Comparison of ENCODE assay signal across 24 cellular contexts in the genomic region with DNA sequence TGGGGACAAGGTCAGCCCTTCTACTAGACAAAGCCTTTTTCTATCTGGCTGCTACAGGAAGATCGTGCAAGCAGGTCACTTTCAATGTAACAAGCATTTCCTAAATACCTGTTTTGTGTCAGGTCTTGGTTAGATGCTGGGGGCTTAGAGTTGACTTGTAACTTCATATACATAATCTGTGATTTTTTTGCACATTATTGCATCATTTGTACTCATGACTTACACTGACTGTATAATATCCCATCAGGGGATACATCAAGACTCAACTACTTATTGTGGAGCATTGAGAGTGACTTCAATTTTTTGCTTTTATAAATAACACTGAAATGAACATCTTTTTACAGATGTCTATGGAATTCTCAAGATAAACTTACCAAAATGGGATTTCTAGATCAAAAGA.
DNase-seq lines count a peak whose midpoint lies in the region; ATAC-seq and TF ChIP-seq lines count a peak whose summit lies in the region.
"Had no signal": no experiment of that assay in that cellular context is flagged by ENCODE, and none has a peak within 500 bp of the region (broad histone marks: within the 10 kb centered on the region; RNA-seq: fewer than 3 reads in every experiment).

No MANE protein-coding gene starts in this region.

- no peaks in the 10 kb centered on the region for H3K27me3 ChIP-seq in right cardiac atrium (ENCODE audit: control insufficient read depth, insufficient read depth)
- H3K27me3 ChIP-seq in skeletal muscle tissue (ENCODE audit: control insufficient read depth in 3 of 3, insufficient read depth in 3 of 3, low read length in 3 of 3), result no peaks in the 10 kb centered on the region
- no peaks in the 10 kb centered on the region for H3K27me3 ChIP-seq in left lung

- 95% methylated on average over 1 of the region's 1 CpG for WGBS in right cardiac atrium

- H3K4me1 ChIP-seq in right cardiac atrium (ENCODE audit: control insufficient read depth, insufficient read depth, low read length) (peaks cover 26% of the 10 kb centered on the region), skeletal muscle tissue (ENCODE audit: control insufficient read depth in 3 of 3, insufficient read depth in 3 of 3, low read length in 3 of 3) (peaks cover 42 to 76% (median 71%) of the 10 kb centered on the region in 3 donors), left lung (peaks cover 8 to 54% of the 10 kb centered on the region in 2 donors)
- H3K4me1 ChIP-seq: HAP-1 had no signal

- ATAC-seq in right cardiac atrium (no peak), Right ventricle myocardium superior (ENCODE audit: poor library complexity) (no peak), left lung (no peak)
- ATAC-seq: CD8-positive, alpha-beta T cell had no signal

- H3K4me3 ChIP-seq in right cardiac atrium (ENCODE audit: low read length) (no peak overlapping the region), skeletal muscle tissue (ENCODE audit: low read length in 3 of 3) (no peak overlapping the region), left lung (no peak overlapping the region)
- H3K4me3 ChIP-seq: HAP-1 had no signal

- H3K27ac ChIP-seq in right cardiac atrium (ENCODE audit: low read length), result peak overlapping the region; percentile 71
- peak overlapping the region; percentile 7 for H3K27ac ChIP-seq in epithelial cell of prostate
- peak overlapping the region; percentile 78 for H3K27ac ChIP-seq in skeletal muscle tissue (ENCODE audit: low read depth, low read length)
- H3K27ac ChIP-seq in left lung, result no peak overlapping the region
- H3K27ac ChIP-seq: C4-2B, KMS-11 had no signal

- intact Hi-C loops in right cardiac atrium (cut with DNase I) (no loop called here), Right ventricle myocardium superior (cut with DNase I) (loop anchor here (10.0 kb wide), 1 partner anchor 73 kb away; no protein-coding TSS in a partner anchor), left lung (cut with DNase I) (no loop called here)

- DNase-seq in right cardiac atrium (no peak), Right ventricle myocardium superior (no peak), OCI-M1 (lab: John Stamatoyannopoulos, UW) (peak; percentile 26), epithelial cell of prostate (ENCODE audit: low read depth, low spot score) (no peak), left lung (no peak)
- no peak for DNase-seq in activated CD4-positive, alpha-beta T cell treated with anti-CD3 and anti-CD28 coated beads, Interleukin-2, amount 50 U/mL, for 1 hour
- DNase-seq: Caco-2; CD8-positive, alpha-beta T cell; GDM1; GOT3; HFFc6; NCI-H1048; NCI-H1417; NCI-H1694 treated with DMSO at 0.1 percent for 48 hours; NCI-H2081; NCI-H2227 treated with DMSO at 0.1 percent for 48 hours; NCI-H526 treated with DMSO at 0.1 percent for 48 hours; RPMI8226; SHP77 treated with DMSO at 0.1 percent for 48 hours; SK-N-SH had no signal

- H3K9ac ChIP-seq in skeletal muscle tissue (ENCODE audit: low read depth in 1 of 3, low read length in 3 of 3), result no peak overlapping the region
- H3K9ac ChIP-seq: KMS-11, SK-N-SH had no signal

- peaks cover 2 to 4% (median 3%) of the 10 kb centered on the region in 3 donors for H3K36me3 ChIP-seq in skeletal muscle tissue (ENCODE audit: control insufficient read depth in 3 of 3, insufficient read depth in 3 of 3, low read length in 3 of 3)
- peaks cover 0 to 8% of the 10 kb centered on the region in 2 donors for H3K36me3 ChIP-seq in left lung
- H3K36me3 ChIP-seq: HAP-1 had no signal

- H3K9me3 ChIP-seq in right cardiac atrium (ENCODE audit: control insufficient read depth, low read length) (no peaks in the 10 kb centered on the region), skeletal muscle tissue (ENCODE audit: control insufficient read depth in 3 of 3, low read length in 3 of 3) (no peaks in the 10 kb centered on the region), left lung (no peaks in the 10 kb centered on the region)
- H3K9me3 ChIP-seq: Caco-2, HAP-1, SK-N-SH had no signal

- TF ChIP-seq CTCF in left lung (IDR thresholded peaks at IDR 0.05), result no peak

Comparison
In these comparisons a context has a peak if more than half of its experiments do, and no peak if none do; other contexts are left out.
1. H3K27ac ChIP-seq: peak in right cardiac atrium (single experiment), epithelial cell of prostate (single experiment) and skeletal muscle tissue (single experiment); none in left lung (0 of 2).